In genomic region chr19:54231077-54231931, GRCh38 we compare ENCODE assay signal across 8 cellular contexts. TPM values are rescaled to one million over a fixed set of nuclear protein-coding genes. Genes with fewer than 3 reads are reported as not detected.
DNase-seq lines count a peak whose midpoint lies in the region; ATAC-seq and TF ChIP-seq lines count a peak whose summit lies in the region.

No MANE protein-coding gene starts in this region.

- in situ Hi-C loops in brain microvascular endothelial cell (cut with HindIII; ENCODE audit: low pct_ligation_motif_present, low sequenced_read_pairs), result no loop called here

- H3K9me3 ChIP-seq in WERI-Rb-1 (ENCODE audit: severe bottlenecking), result peaks cover 14% of the 10 kb centered on the region

- peak; percentile 87 for DNase-seq in CD1c-positive myeloid dendritic cell (ENCODE audit: extremely low spot score)
- DNase-seq in H4 (ENCODE audit: low spot score), result peak; percentile 90
- DNase-seq in NCI-H2107 (lab: John Stamatoyannopoulos, UW), result peak; percentile 93
- peak; percentile 81 for DNase-seq in WERI-Rb-1
- DNase-seq in brain microvascular endothelial cell, result peak; percentile 69
- DNase-seq in inferior parietal cortex (ENCODE audit: extremely low spot score), result peak; percentile 91
- DNase-seq in stimulated activated CD4-positive, alpha-beta T cell treated with anti-CD3 and anti-CD28 coated beads, Interleukin-12 subunit alpha, Interleukin-12 subunit beta, amount 100 ng/mL, for 48 hours (ENCODE audit: low read depth in 2 of 3, low spot score in 1 of 3), result peak; percentile 69 to 92 (median 90)

- H3K36me3 ChIP-seq in WERI-Rb-1 (no peaks in the 10 kb centered on the region), brain microvascular endothelial cell (replicated peaks) (no peaks in the 10 kb centered on the region)

- ATAC-seq in HG03159 (IDR thresholded peaks at IDR 0.05; ENCODE audit: unreplicated experiment), result no peak

- peak; percentile 88 for TF ChIP-seq CTCF in WERI-Rb-1 (IDR thresholded peaks at IDR 0.05; ENCODE audit: low read depth, low read length)
- peak; percentile 95 for TF ChIP-seq CTCF in brain microvascular endothelial cell (IDR thresholded peaks at IDR 0.05; ENCODE audit: low read depth, low read length, missing control alignments)

- H3K27me3 ChIP-seq in WERI-Rb-1 (ENCODE audit: insufficient read depth, low read depth, severe bottlenecking) (peaks cover 15% of the 10 kb centered on the region), brain microvascular endothelial cell (replicated peaks) (no peaks in the 10 kb centered on the region)

- H3K27ac ChIP-seq in WERI-Rb-1 (no peak overlapping the region), brain microvascular endothelial cell (no peak overlapping the region)

- H3K4me3 ChIP-seq in WERI-Rb-1 (ENCODE audit: low read depth, low read length) (no peak overlapping the region), brain microvascular endothelial cell (ENCODE audit: low read depth, low read length) (no peak overlapping the region)

RNA-seq across cellular contexts. Expression of gene LILRB3, which starts 8.5 kb away (rescaled TPM):
- total RNA-seq in H4 (2014; rRNA removed; shearing (Covaris generic)), result not detected in 2 replicates

RNA-seq across cellular contexts. Expression of gene LILRA6, which starts 11.3 kb away (rescaled TPM):
- total RNA-seq in H4 (2014; rRNA removed; shearing (Covaris generic)), result not detected in 2 replicates

RNA-seq across cellular contexts. Expression of gene LILRB5, which starts 25.8 kb away (rescaled TPM):
- total RNA-seq in H4 (2014; rRNA removed; shearing (Covaris generic)), result not detected in 2 replicates

RNA-seq across cellular contexts. Expression of gene RPS9, which starts 30.6 kb away (rescaled TPM):
- 2,262 and 2,532 TPM in 2 replicates for total RNA-seq in H4 (2014; rRNA removed; shearing (Covaris generic))

RNA-seq across cellular contexts. Expression of gene TSEN34, which starts 40.2 kb away (rescaled TPM):
- total RNA-seq in H4 (2014; rRNA removed; shearing (Covaris generic)), result 166 and 167 TPM in 2 replicates
